7 cellular contexts compared by ENCODE assay signal in genomic region chr13:41311607-41312500, GRCh38. TPM values are rescaled to one million over a fixed set of nuclear protein-coding genes. Genes with fewer than 3 reads are reported as not detected.
DNase-seq lines count a peak whose midpoint lies in the region; ATAC-seq and TF ChIP-seq lines count a peak whose summit lies in the region.

No MANE protein-coding gene starts in this region.

- H3K9me3 Mint-ChIP-seq in stimulated activated effector memory CD8-positive, alpha-beta T cell treated with anti-CD3 and anti-CD28 coated beads, Interleukin-12 subunit alpha, Interleukin-12 subunit beta, amount 100 ng/mL, for 72 hours, result no peaks in the 10 kb centered on the region

- ATAC-seq in GM18519 (IDR thresholded peaks at IDR 0.05; ENCODE audit: low FRiP score, unreplicated experiment), result peak; percentile 8
- peak; percentile 58 for ATAC-seq in HG02885 (IDR thresholded peaks at IDR 0.05; ENCODE audit: poor library complexity, unreplicated experiment)
- peak; percentile 82 for ATAC-seq in mucosa of descending colon
- peak; percentile 75 for ATAC-seq in stimulated activated effector memory CD8-positive, alpha-beta T cell treated with anti-CD3 and anti-CD28 coated beads, Interleukin-12 subunit alpha, Interleukin-12 subunit beta, amount 100 ng/mL, for 72 hours

- intact Hi-C loops in mucosa of descending colon (cut with DNase I, micrococcal nuclease), result no loop called here

- TF ChIP-seq CTCF in mucosa of descending colon (IDR thresholded peaks at IDR 0.05), result no peak

- peak overlapping the region; percentile 90 for H3K4me3 Mint-ChIP-seq in stimulated activated effector memory CD8-positive, alpha-beta T cell treated with anti-CD3 and anti-CD28 coated beads, Interleukin-12 subunit alpha, Interleukin-12 subunit beta, amount 100 ng/mL, for 72 hours

- peak overlapping the region; percentile 95 for H3K27ac Mint-ChIP-seq in stimulated activated effector memory CD8-positive, alpha-beta T cell treated with anti-CD3 and anti-CD28 coated beads, Interleukin-12 subunit alpha, Interleukin-12 subunit beta, amount 100 ng/mL, for 72 hours

- peak; percentile 21 for DNase-seq in NCI-H748 treated with DMSO at 0.1 percent for 48 hours (lab: John Stamatoyannopoulos, UW)
- peak; percentile 49 for DNase-seq in activated T-cell treated with anti-CD3 and anti-CD28 coated beads for 1 hour (ENCODE audit: low read depth)
- DNase-seq in epithelial cell of prostate (ENCODE audit: low read depth, low spot score), result no peak
- peak; percentile 64 to 71 (median 65) for DNase-seq in mucosa of descending colon
- peak; percentile 40 to 76 for DNase-seq in stimulated activated effector memory CD8-positive, alpha-beta T cell treated with anti-CD3 and anti-CD28 coated beads, Interleukin-12 subunit alpha, Interleukin-12 subunit beta, amount 100 ng/mL, for 72 hours (ENCODE audit: low spot score in 2 of 2)

- H3K4me1 Mint-ChIP-seq in stimulated activated effector memory CD8-positive, alpha-beta T cell treated with anti-CD3 and anti-CD28 coated beads, Interleukin-12 subunit alpha, Interleukin-12 subunit beta, amount 100 ng/mL, for 72 hours, result peaks cover 23% of the 10 kb centered on the region

- H3K27ac ChIP-seq in epithelial cell of prostate, result peak overlapping the region; percentile 75

- peak overlapping the region; percentile 73 for H3K4me3 ChIP-seq in mucosa of descending colon

- H3K9me3 ChIP-seq in mucosa of descending colon, result no peaks in the 10 kb centered on the region

- peaks cover 21% of the 10 kb centered on the region for H3K36me3 Mint-ChIP-seq in stimulated activated effector memory CD8-positive, alpha-beta T cell treated with anti-CD3 and anti-CD28 coated beads, Interleukin-12 subunit alpha, Interleukin-12 subunit beta, amount 100 ng/mL, for 72 hours

- no peaks in the 10 kb centered on the region for H3K36me3 ChIP-seq in mucosa of descending colon (ENCODE audit: low read depth)

- peaks cover 11% of the 10 kb centered on the region for H3K4me1 ChIP-seq in mucosa of descending colon (ENCODE audit: low read depth)

RNA-seq across cellular contexts. Expression of gene NAA16, which starts 0.8 kb away (rescaled TPM):
- 10 to 100 TPM; 11.0 to 18.6 (median 18.1) TPM for total RNA-seq in mucosa of descending colon

RNA-seq across cellular contexts. Expression of gene MTRF1, which starts 48.5 kb away (rescaled TPM):
- 10 to 100 TPM; 13.4 to 15.5 (median 14.6) TPM for total RNA-seq in mucosa of descending colon

Comparison
In these comparisons a context has a peak if more than half of its experiments do, and no peak if none do; other contexts are left out.
1. ATAC-seq: peak in every context shown above with its lines; median percentile 82 in mucosa of descending colon; 75 in stimulated activated effector memory CD8-positive, alpha-beta T cell treated with anti-CD3 and anti-CD28 coated beads, Interleukin-12 subunit alpha, Interleukin-12 subunit beta, amount 100 ng/mL, for 72 hours; 58 in HG02885; 8 in GM18519.